ENCODE assay signal across 23 cellular contexts in the genomic region with DNA sequence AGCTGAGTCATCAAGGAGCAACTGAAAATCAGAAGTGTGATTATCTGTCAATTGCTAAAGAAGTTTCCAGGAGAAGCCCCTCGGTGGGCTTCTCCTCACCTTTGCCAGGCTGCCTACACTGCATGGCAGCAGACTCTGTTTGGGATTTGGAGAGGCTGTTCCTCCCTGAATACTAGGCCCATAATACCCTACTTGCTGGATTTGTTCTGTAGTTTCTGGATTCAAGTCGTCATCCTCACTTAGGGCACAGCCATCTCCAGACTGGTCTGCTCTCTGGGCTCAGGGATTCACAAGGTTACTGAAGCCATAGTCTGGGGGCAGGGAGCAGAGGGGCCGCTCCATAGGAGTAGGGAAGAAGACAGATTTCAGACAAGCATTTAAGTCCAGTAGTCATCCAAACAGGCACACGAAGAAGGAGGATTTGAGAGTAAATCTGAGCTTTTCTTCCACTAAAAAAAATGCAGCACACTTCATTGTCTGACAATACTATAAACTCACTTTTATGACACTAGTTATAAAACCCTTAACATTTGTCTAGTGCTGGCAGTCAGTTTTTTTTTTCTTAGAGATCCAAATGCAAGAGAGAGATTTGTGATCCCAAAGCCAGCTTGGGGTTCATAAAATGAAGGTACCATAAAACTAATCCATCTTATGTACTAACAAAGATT.
A peak's percentile ranks its signal among the peaks of the same experiment; 100 is the strongest.
DNase-seq lines count a peak whose midpoint lies in the region; ATAC-seq and TF ChIP-seq lines count a peak whose summit lies in the region.
"Had no signal": no experiment of that assay in that cellular context is flagged by ENCODE, and none has a peak within 500 bp of the region (broad histone marks: within the 10 kb centered on the region; RNA-seq: fewer than 3 reads in every experiment).

No MANE protein-coding gene starts in this region.

- peak overlapping the region; percentile 98 for H3K27ac ChIP-seq in SJSA1
- peak overlapping the region; percentile 35 to 93 (median 91) for H3K27ac ChIP-seq in thyroid gland
- H3K27ac ChIP-seq: heart right ventricle, KMS-11 had no signal

- 75 to 82% methylated on average over 4 of the region's 4 CpGs for WGBS in thyroid gland, 2 donors

- no TSS peak for BruUV-seq in Calu3 (replicated peaks; lab: Mats Ljungman, UMichigan)

- peak overlapping the region; percentile 95 for H3K27ac Mint-ChIP-seq in Calu3 (ENCODE audit: unreplicated experiment)
- no peak overlapping the region for H3K27ac Mint-ChIP-seq in stimulated activated memory B cell treated with anti-CD40 and anti-IgM and Interleukin-4, amounts not matched to agents 10 μg/mL and 1 μg/mL and 100 μg/mL, for 72 hours
- H3K27ac Mint-ChIP-seq: activated CD8-positive, alpha-beta T cell treated with anti-CD3 and anti-CD28 coated beads for 36 hours; activated naive CD4-positive, alpha-beta T cell treated with anti-CD3 and anti-CD28 coated beads, Interleukin-2, amount 50 U/mL, for 72 hours; immature natural killer cell; natural killer cell; T-helper 1 cell treated with Interleukin-12 subunit alpha and Interleukin-12 subunit beta and Interleukin-4 antibody, amounts not matched to agents 30 μg/mL and 1 μg/mL, for 36 hours had no signal

- peaks cover 67% of the 10 kb centered on the region for H3K4me1 ChIP-seq in SJSA1 (replicated peaks)
- H3K4me1 ChIP-seq in thyroid gland, result peaks cover 15 to 38% of the 10 kb centered on the region in 2 donors

- H3K36me3 Mint-ChIP-seq in Calu3 (ENCODE audit: insufficient read depth, unreplicated experiment), result peaks cover 18% of the 10 kb centered on the region
- no peaks in the 10 kb centered on the region for H3K36me3 Mint-ChIP-seq in stimulated activated memory B cell treated with anti-CD40 and anti-IgM and Interleukin-4, amounts not matched to agents 10 μg/mL and 1 μg/mL and 100 μg/mL, for 72 hours
- H3K36me3 Mint-ChIP-seq: activated naive CD4-positive, alpha-beta T cell treated with anti-CD3 and anti-CD28 coated beads, Interleukin-2, amount 50 U/mL, for 72 hours; immature natural killer cell; natural killer cell had no signal

- peak overlapping the region; percentile 15 for H3K4me3 Mint-ChIP-seq in Calu3 (ENCODE audit: low read depth, unreplicated experiment)
- H3K4me3 Mint-ChIP-seq in stimulated activated memory B cell treated with anti-CD40 and anti-IgM and Interleukin-4, amounts not matched to agents 10 μg/mL and 1 μg/mL and 100 μg/mL, for 72 hours, result no peak overlapping the region
- H3K4me3 Mint-ChIP-seq: activated CD8-positive, alpha-beta T cell treated with anti-CD3 and anti-CD28 coated beads for 36 hours; immature natural killer cell; natural killer cell; T-helper 1 cell treated with Interleukin-12 subunit alpha and Interleukin-12 subunit beta and Interleukin-4 antibody, amounts not matched to agents 30 μg/mL and 1 μg/mL, for 36 hours had no signal

- DNase-seq in Calu3, result peak; percentile 4
- DNase-seq in SJSA1 (ENCODE audit: low read depth in 1 of 2, low spot score in 2 of 2), result no peak
- DNase-seq in kidney glomerular epithelial cell (lab: John Stamatoyannopoulos, UW), result peak; percentile 51
- DNase-seq in thyroid gland, result no peak
- DNase-seq in inferior parietal cortex (ENCODE audit: extremely low spot score), result no peak
- DNase-seq in NCI-H187 treated with DMSO at 0.1 percent for 48 hours (lab: John Stamatoyannopoulos, UW), result no peak
- DNase-seq: activated CD4-positive, CD25-positive, alpha-beta regulatory T cell; activated CD8-positive, alpha-beta T cell treated with anti-CD3 and anti-CD28 coated beads for 36 hours; activated T-cell treated with anti-CD3 and anti-CD28 coated beads, Interleukin-2, amount 50 U/mL, for 48 hours; heart right ventricle; immature natural killer cell; natural killer cell; NCI-H1092 treated with DMSO at 0.1 percent for 48 hours; NCI-H524; stimulated activated CD4-positive, alpha-beta T cell treated with anti-CD3 and anti-CD28 coated beads, Interleukin-4, amount 100 ng/mL, for 1 hour had no signal

- ATAC-seq in stimulated activated memory B cell treated with anti-CD40 and anti-IgM and Interleukin-4, amounts not matched to agents 10 μg/mL and 1 μg/mL and 100 μg/mL, for 72 hours, result no peak
- ATAC-seq in HG03378 (IDR thresholded peaks at IDR 0.05; ENCODE audit: unreplicated experiment), result no peak
- ATAC-seq: activated CD8-positive, alpha-beta T cell treated with anti-CD3 and anti-CD28 coated beads for 36 hours; activated naive CD4-positive, alpha-beta T cell treated with anti-CD3 and anti-CD28 coated beads, Interleukin-2, amount 50 U/mL, for 72 hours; heart right ventricle; natural killer cell; Right ventricle myocardium inferior had no signal

- CTCF ChIA-PET in Calu3 (lab: Charles Lee), result no interaction called here

- H3K4me1 Mint-ChIP-seq in Calu3 (ENCODE audit: low read depth, unreplicated experiment), result peaks cover 60% of the 10 kb centered on the region
- H3K4me1 Mint-ChIP-seq in stimulated activated memory B cell treated with anti-CD40 and anti-IgM and Interleukin-4, amounts not matched to agents 10 μg/mL and 1 μg/mL and 100 μg/mL, for 72 hours, result no peaks in the 10 kb centered on the region
- H3K4me1 Mint-ChIP-seq: immature natural killer cell, natural killer cell had no signal

- H3K4me3 ChIP-seq in SJSA1 (no peak overlapping the region), thyroid gland (replicated peaks in 1 of 3) (no peak overlapping the region)
- H3K4me3 ChIP-seq: heart right ventricle, lung, skin epidermis had no signal

- no peaks in the 10 kb centered on the region for H3K9me3 Mint-ChIP-seq in Calu3 (ENCODE audit: low read depth, unreplicated experiment)
- H3K9me3 Mint-ChIP-seq in stimulated activated memory B cell treated with anti-CD40 and anti-IgM and Interleukin-4, amounts not matched to agents 10 μg/mL and 1 μg/mL and 100 μg/mL, for 72 hours, result no peaks in the 10 kb centered on the region
- H3K9me3 Mint-ChIP-seq: activated CD8-positive, alpha-beta T cell treated with anti-CD3 and anti-CD28 coated beads for 36 hours; activated naive CD4-positive, alpha-beta T cell treated with anti-CD3 and anti-CD28 coated beads, Interleukin-2, amount 50 U/mL, for 72 hours; T-helper 1 cell treated with Interleukin-12 subunit alpha and Interleukin-12 subunit beta and Interleukin-4 antibody, amounts not matched to agents 30 μg/mL and 1 μg/mL, for 36 hours had no signal

- TF ChIP-seq POLR2A in thyroid gland (IDR thresholded peaks at IDR 0.05), result no peak

- no peaks in the 10 kb centered on the region for H3K27me3 Mint-ChIP-seq in Calu3 (ENCODE audit: unreplicated experiment)
- H3K27me3 Mint-ChIP-seq in stimulated activated memory B cell treated with anti-CD40 and anti-IgM and Interleukin-4, amounts not matched to agents 10 μg/mL and 1 μg/mL and 100 μg/mL, for 72 hours, result no peaks in the 10 kb centered on the region
- H3K27me3 Mint-ChIP-seq: activated CD8-positive, alpha-beta T cell treated with anti-CD3 and anti-CD28 coated beads for 36 hours had no signal

- H3K9me3 ChIP-seq in SJSA1 (replicated peaks) (no peaks in the 10 kb centered on the region), thyroid gland (no peaks in the 10 kb centered on the region)
- H3K9me3 ChIP-seq: heart right ventricle had no signal

- intact Hi-C loops in Calu3 (cut with micrococcal nuclease; ENCODE audit: unreplicated experiment), result no loop called here
- intact Hi-C loops in thyroid gland (cut with DNase I), result no loop called here

- no peaks in the 10 kb centered on the region for H3K36me3 ChIP-seq in SJSA1
- no peaks in the 10 kb centered on the region for H3K36me3 ChIP-seq in thyroid gland
- H3K36me3 ChIP-seq: heart right ventricle had no signal

- TF ChIP-seq CTCF in Calu3 (IDR thresholded peaks at IDR 0.05; ENCODE audit: unreplicated experiment), result no peak
- no peak for TF ChIP-seq CTCF in thyroid gland (IDR thresholded peaks at IDR 0.05)

- H3K27me3 ChIP-seq in SJSA1 (replicated peaks) (no peaks in the 10 kb centered on the region), thyroid gland (no peaks in the 10 kb centered on the region)
- H3K27me3 ChIP-seq: heart right ventricle had no signal

Comparison
In these comparisons a context has a peak if more than half of its experiments do, and no peak if none do; other contexts are left out.
1. DNase-seq: peak in Calu3 (single experiment) and kidney glomerular epithelial cell (single experiment); none in SJSA1 (0 of 2), thyroid gland (0 of 2), inferior parietal cortex (single experiment) and NCI-H187 treated with DMSO at 0.1 percent for 48 hours (single experiment).